7 cellular contexts compared by ENCODE assay signal in genomic region chr11:95788921-95789505, GRCh38. TPM values are rescaled to one million over a fixed set of nuclear protein-coding genes. Genes with fewer than 3 reads are reported as not detected.
DNase-seq lines count a peak whose midpoint lies in the region; ATAC-seq and TF ChIP-seq lines count a peak whose summit lies in the region.

No MANE protein-coding gene starts in this region.

- TF ChIP-seq POLR2A in right lobe of liver (IDR thresholded peaks at IDR 0.05): no peak

- 0% methylated on average over 8 of the region's 34 CpGs for WGBS in right lobe of liver (ENCODE audit: insufficient coverage, low coverage, low lambda C conversion rate, missing lambda C conversion rate)

- TF ChIP-seq CTCF in right lobe of liver (IDR thresholded peaks at IDR 0.05): peak in 1 of 4 donors; percentile 5

- in situ Hi-C loops in G401 (cut with HindIII; ENCODE audit: low sequenced_read_pairs): no loop called here

- intact Hi-C loops in right lobe of liver (cut with DNase I): no loop called here

- no peaks in the 10 kb centered on the region for H3K27me3 ChIP-seq in right lobe of liver

- ATAC-seq in HG03354 (IDR thresholded peaks at IDR 0.05; ENCODE audit: poor library complexity, severe bottlenecking, unreplicated experiment): peak; percentile 10
- ATAC-seq in SK-N-SH treated with all-trans-retinoic acid at 6 μM for 48 hours: peak; percentile 12
- ATAC-seq in right lobe of liver: no peak

- H3K4me1 ChIP-seq in right lobe of liver: peaks cover 0 to 19% (median 7%) of the 10 kb centered on the region in 4 donors

- DNase-seq in G401 (ENCODE audit: low spot score): peak; percentile 49
- peak; percentile 47 for DNase-seq in cerebellar cortex (ENCODE audit: low spot score)
- DNase-seq in right lobe of liver: no peak
- peak; percentile 9 to 23 for DNase-seq in stimulated activated CD8-positive, alpha-beta memory T cell treated with anti-CD3 and anti-CD28 coated beads, Interleukin-2, amount 100 ng/mL, for 48 hours (ENCODE audit: low read depth in 2 of 2)
- no peak for DNase-seq in NCI-H2107 treated with DMSO at 0.1 percent for 48 hours (lab: John Stamatoyannopoulos, UW; ENCODE audit: unreplicated experiment)

- H3K4me3 ChIP-seq in right lobe of liver: peak overlapping the region; percentile 82 to 90 (median 89)

- H3K9me3 ChIP-seq in right lobe of liver: no peaks in the 10 kb centered on the region

- H3K36me3 ChIP-seq in right lobe of liver: peaks cover 0 to 36% (median 20%) of the 10 kb centered on the region in 4 donors

- peak overlapping the region; percentile 96 to 100 (median 99) for H3K27ac ChIP-seq in right lobe of liver

TF ChIP-seq in SK-N-SH treated with all-trans-retinoic acid at 6 μM for 48 hours, 23 proteins besides CTCF, POLR2A, EP300 and RAD21:
- no peak for TF ChIP-seq SNAI2 (CRISPR knock-in tag; IDR thresholded peaks at IDR 0.05)
- TF ChIP-seq ISL1 (CRISPR knock-in tag; IDR thresholded peaks at IDR 0.05): no peak
- no peak for TF ChIP-seq CREB5 (CRISPR knock-in tag; IDR thresholded peaks at IDR 0.05; ENCODE audit: low read depth)
- TF ChIP-seq OSR1 (CRISPR knock-in tag; IDR thresholded peaks at IDR 0.05): no peak
- TF ChIP-seq TSHZ2 (CRISPR knock-in tag; IDR thresholded peaks at IDR 0.05): no peak
- no peak for TF ChIP-seq GLIS3 (CRISPR knock-in tag; IDR thresholded peaks at IDR 0.05)
- TF ChIP-seq CSDC2 (CRISPR knock-in tag; IDR thresholded peaks at IDR 0.05): no peak
- no peak for TF ChIP-seq POU6F1 (CRISPR knock-in tag; IDR thresholded peaks at IDR 0.05; ENCODE audit: borderline replicate concordance, low read depth)
- TF ChIP-seq TCF4 (CRISPR knock-in tag; IDR thresholded peaks at IDR 0.05; ENCODE audit: borderline replicate concordance): no peak
- no peak for TF ChIP-seq ESRRG (CRISPR knock-in tag; IDR thresholded peaks at IDR 0.05)
- TF ChIP-seq ZC3H10 (CRISPR knock-in tag; IDR thresholded peaks at IDR 0.05): no peak
- TF ChIP-seq ZFP30 (CRISPR knock-in tag; IDR thresholded peaks at IDR 0.05): no peak
- no peak for TF ChIP-seq ZFP3 (CRISPR knock-in tag; IDR thresholded peaks at IDR 0.05)
- TF ChIP-seq PPARA (CRISPR knock-in tag; IDR thresholded peaks at IDR 0.05; ENCODE audit: borderline replicate concordance): no peak
- no peak for TF ChIP-seq PATZ1 (CRISPR knock-in tag; IDR thresholded peaks at IDR 0.05; ENCODE audit: borderline replicate concordance)
- TF ChIP-seq BACH2 (CRISPR knock-in tag; IDR thresholded peaks at IDR 0.05; ENCODE audit: borderline replicate concordance): no peak
- no peak for TF ChIP-seq ZNF70 (CRISPR knock-in tag; IDR thresholded peaks at IDR 0.05)
- no peak for TF ChIP-seq TOX (CRISPR knock-in tag; IDR thresholded peaks at IDR 0.05; ENCODE audit: borderline replicate concordance)
- no peak for TF ChIP-seq ZNF8 (CRISPR knock-in tag; IDR thresholded peaks at IDR 0.05)
- TF ChIP-seq ARNTL (CRISPR knock-in tag; IDR thresholded peaks at IDR 0.05; ENCODE audit: borderline replicate concordance, low read depth): no peak

RNA-seq across cellular contexts. Expression of gene FAM76B, which starts 0.6 kb away (rescaled TPM):
- total RNA-seq in G401 (2014; rRNA removed; shearing (Covaris generic)): 11.4 and 13.1 TPM in 2 replicates
- 10 to 100 TPM; 12.9 to 28.1 (median 16.6) TPM for total RNA-seq in right lobe of liver

RNA-seq across cellular contexts. Expression of gene CEP57, which starts 1.3 kb away (rescaled TPM):
- total RNA-seq in G401 (2014; rRNA removed; shearing (Covaris generic)): 62.0 and 62.8 TPM in 2 replicates
- 10 to 100 TPM; 25.5 to 46.2 (median 36.1) TPM for total RNA-seq in right lobe of liver

Comparison
In these comparisons a context has a peak if more than half of its experiments do, and no peak if none do; other contexts are left out.
1. DNase-seq: peak in G401 (single experiment), cerebellar cortex (single experiment) and stimulated activated CD8-positive, alpha-beta memory T cell treated with anti-CD3 and anti-CD28 coated beads, Interleukin-2, amount 100 ng/mL, for 48 hours (2 of 2); none in right lobe of liver (0 of 3) and NCI-H2107 treated with DMSO at 0.1 percent for 48 hours (single experiment).
2. ATAC-seq: peak in HG03354 (single experiment) and SK-N-SH treated with all-trans-retinoic acid at 6 μM for 48 hours (single experiment); none in right lobe of liver (0 of 4).